Comparison of ENCODE assay signal across 8 cellular contexts in genomic region chr1:214602764-214603657, GRCh38. TPM values are rescaled to one million over a fixed set of nuclear protein-coding genes. Genes with fewer than 3 reads are reported as not detected.
DNase-seq lines count a peak whose midpoint lies in the region; ATAC-seq and TF ChIP-seq lines count a peak whose summit lies in the region.

Gene CENPF, plus strand, starts transcription at chr1:214603195. Its CDS starts 10,560 bp downstream, at chr1:214613755.

- no peaks in the 10 kb centered on the region for H3K36me3 Mint-ChIP-seq in T-helper 17 cell (ENCODE audit: low read depth)

- H3K27me3 Mint-ChIP-seq in T-helper 17 cell = no peaks in the 10 kb centered on the region

- TF ChIP-seq POLR2A in GM15510 (IDR thresholded peaks at IDR 0.05; ENCODE audit: borderline replicate concordance, extremely low read depth, insufficient read length) = peak; percentile 58

- no peak within 1 kb of the TSS for H3K27ac ChIP-seq in right cardiac atrium (ENCODE audit: low read length)
- no peak within 1 kb of the TSS for H3K27ac ChIP-seq in aorta (ENCODE audit: low read depth in 1 of 2, low read length in 2 of 2)

- peak; percentile 98 for ATAC-seq in HG02885 (IDR thresholded peaks at IDR 0.05; ENCODE audit: poor library complexity, unreplicated experiment)
- ATAC-seq in T-helper 17 cell = peak; percentile 99
- peak; percentile 100 for ATAC-seq in right cardiac atrium
- ATAC-seq in aorta (ENCODE audit: low FRiP score) = peak; percentile 99

- H3K36me3 ChIP-seq in aorta (ENCODE audit: control insufficient read depth in 1 of 2, insufficient read depth in 2 of 2, low read length in 1 of 2) = no peaks in the 10 kb centered on the region

- H3K4me3 Mint-ChIP-seq in T-helper 17 cell = peak within 1 kb of the TSS; percentile 98

- under 1% methylated on average over 65 of the region's 65 CpGs for WGBS in right cardiac atrium
- 0 to 1% methylated on average over 65 of the region's 65 CpGs for WGBS in aorta, 2 donors

- DNase-seq in NCI-H1694 treated with DMSO at 0.1 percent for 48 hours (lab: John Stamatoyannopoulos, UW) (peak; percentile 99), T-helper 17 cell (peak; percentile 80 to 89 (median 86)), anterior cingulate cortex (lab: John Stamatoyannopoulos, UW) (peak; percentile 35 to 97 (median 91)), right cardiac atrium (peak; percentile 95 to 97 (median 97)), putamen (ENCODE audit: low spot score) (peak; percentile 95), aorta (peak; percentile 97)

- H3K9me3 ChIP-seq in T-helper 17 cell (ENCODE audit: control insufficient read depth, low read length, poor library complexity, severe bottlenecking) (no peaks in the 10 kb centered on the region), right cardiac atrium (ENCODE audit: control insufficient read depth, low read length) (no peaks in the 10 kb centered on the region), aorta (ENCODE audit: control insufficient read depth, low read length) (no peaks in the 10 kb centered on the region)

- H3K4me1 ChIP-seq in right cardiac atrium (ENCODE audit: control insufficient read depth, insufficient read depth, low read length) = no peaks in the 10 kb centered on the region
- no peaks in the 10 kb centered on the region for H3K4me1 ChIP-seq in aorta (ENCODE audit: control insufficient read depth in 1 of 2, insufficient read depth in 2 of 2, low read length in 2 of 2)

- intact Hi-C loops in right cardiac atrium (cut with DNase I) (no loop called here), aorta (cut with DNase I) (no loop called here)

- H3K27me3 ChIP-seq in right cardiac atrium (ENCODE audit: control insufficient read depth, insufficient read depth) (no peaks in the 10 kb centered on the region), aorta (ENCODE audit: control insufficient read depth in 1 of 2, insufficient read depth in 2 of 2, low read length in 1 of 2) (no peaks in the 10 kb centered on the region)

- H3K4me3 ChIP-seq in right cardiac atrium (ENCODE audit: low read length) = peak within 1 kb of the TSS; percentile 84
- H3K4me3 ChIP-seq in aorta (ENCODE audit: low read length in 2 of 2) = peak within 1 kb of the TSS; percentile 63 to 91

- peak within 1 kb of the TSS; percentile 90 for H3K27ac Mint-ChIP-seq in T-helper 17 cell

- peaks cover 19% of the 10 kb centered on the region for H3K4me1 Mint-ChIP-seq in T-helper 17 cell

RNA-seq across cellular contexts. Expression of gene CENPF, which starts in this region (rescaled TPM):
- total RNA-seq in T-helper 17 cell (1 to 10 TPM; 2.0 to 3.2 TPM), right cardiac atrium (1 to 10 TPM in 2 of 4 donors, under 1 TPM in 2; 0.37 to 2.3 (median 1.1) TPM), aorta (1 to 10 TPM in 1 of 2 donors, under 1 TPM in 1; 0.97 to 4.3 TPM)
- polyA plus RNA-seq in right cardiac atrium (0.29 TPM), aorta (1 to 10 TPM in 1 of 2 donors, under 1 TPM in 1; 0.05 to 1.3 TPM)
